In genomic region chr15:37900286-37901221, GRCh38 we compare ENCODE assay signal across 10 cellular contexts. TPM values are rescaled to one million over a fixed set of nuclear protein-coding genes. Genes with fewer than 3 reads are reported as not detected.
A peak's percentile ranks its signal among the peaks of the same experiment; 100 is the strongest.
DNase-seq lines count a peak whose midpoint lies in the region; ATAC-seq and TF ChIP-seq lines count a peak whose summit lies in the region.
"Had no signal": no experiment of that assay in that cellular context is flagged by ENCODE, and none has a peak within 500 bp of the region (broad histone marks: within the 10 kb centered on the region; RNA-seq: fewer than 3 reads in every experiment).

No MANE protein-coding gene starts in this region.

- H3K27me3 Mint-ChIP-seq in activated naive CD4-positive, alpha-beta T cell treated with anti-CD3 and anti-CD28 coated beads for 36 hours (ENCODE audit: low read depth) = peaks cover 8% of the 10 kb centered on the region
- H3K27me3 Mint-ChIP-seq: stimulated activated memory B cell treated with anti-CD40 and anti-IgM and Interleukin-4, amounts not matched to agents 10 μg/mL and 1 μg/mL and 100 μg/mL, for 72 hours had no signal

- H3K27ac ChIP-seq in SJSA1 (peak overlapping the region; percentile 67), foreskin keratinocyte (no peak overlapping the region)

- H3K4me1 ChIP-seq in SJSA1 (replicated peaks) (peaks cover 21% of the 10 kb centered on the region), foreskin keratinocyte (peaks cover 22% of the 10 kb centered on the region)

- H3K27ac Mint-ChIP-seq in activated naive CD4-positive, alpha-beta T cell treated with anti-CD3 and anti-CD28 coated beads for 36 hours = no peak overlapping the region
- H3K27ac Mint-ChIP-seq: stimulated activated memory B cell treated with anti-CD40 and anti-IgM and Interleukin-4, amounts not matched to agents 10 μg/mL and 1 μg/mL and 100 μg/mL, for 72 hours had no signal

- no peaks in the 10 kb centered on the region for H3K36me3 Mint-ChIP-seq in activated naive CD4-positive, alpha-beta T cell treated with anti-CD3 and anti-CD28 coated beads for 36 hours (ENCODE audit: low read depth)
- H3K36me3 Mint-ChIP-seq: stimulated activated memory B cell treated with anti-CD40 and anti-IgM and Interleukin-4, amounts not matched to agents 10 μg/mL and 1 μg/mL and 100 μg/mL, for 72 hours had no signal

- intact Hi-C loops in activated naive CD4-positive, alpha-beta T cell treated with anti-CD3 and anti-CD28 coated beads for 36 hours (cut with micrococcal nuclease) = no loop called here

- no peak for TF ChIP-seq CTCF in foreskin keratinocyte (conservative IDR thresholded peaks at IDR 0.05)

- ATAC-seq in foreskin keratinocyte = peak; percentile 80
- ATAC-seq: stimulated activated memory B cell treated with anti-CD40 and anti-IgM and Interleukin-4, amounts not matched to agents 10 μg/mL and 1 μg/mL and 100 μg/mL, for 72 hours had no signal

- H3K27me3 ChIP-seq in SJSA1 (replicated peaks) (no peaks in the 10 kb centered on the region), foreskin keratinocyte (no peaks in the 10 kb centered on the region)

- H3K9me3 Mint-ChIP-seq in activated naive CD4-positive, alpha-beta T cell treated with anti-CD3 and anti-CD28 coated beads for 36 hours = no peaks in the 10 kb centered on the region
- H3K9me3 Mint-ChIP-seq: stimulated activated memory B cell treated with anti-CD40 and anti-IgM and Interleukin-4, amounts not matched to agents 10 μg/mL and 1 μg/mL and 100 μg/mL, for 72 hours had no signal

- no peaks in the 10 kb centered on the region for H3K4me1 Mint-ChIP-seq in activated naive CD4-positive, alpha-beta T cell treated with anti-CD3 and anti-CD28 coated beads for 36 hours (ENCODE audit: low read depth)
- H3K4me1 Mint-ChIP-seq: stimulated activated memory B cell treated with anti-CD40 and anti-IgM and Interleukin-4, amounts not matched to agents 10 μg/mL and 1 μg/mL and 100 μg/mL, for 72 hours had no signal

- no peak overlapping the region for H3K4me3 Mint-ChIP-seq in activated naive CD4-positive, alpha-beta T cell treated with anti-CD3 and anti-CD28 coated beads for 36 hours
- H3K4me3 Mint-ChIP-seq: stimulated activated memory B cell treated with anti-CD40 and anti-IgM and Interleukin-4, amounts not matched to agents 10 μg/mL and 1 μg/mL and 100 μg/mL, for 72 hours had no signal

- no peaks in the 10 kb centered on the region for H3K9me3 ChIP-seq in SJSA1 (replicated peaks)

- H3K4me3 ChIP-seq in SJSA1 = no peak overlapping the region

- DNase-seq in H4 (ENCODE audit: low spot score) = peak; percentile 12
- peak; percentile 72 to 88 for DNase-seq in SJSA1 (ENCODE audit: low read depth in 1 of 2, low spot score in 2 of 2)
- peak; percentile 56 to 79 for DNase-seq in foreskin keratinocyte
- DNase-seq in renal cortical epithelial cell (ENCODE audit: low read depth) = peak; percentile 56
- no peak for DNase-seq in HK-2 (ENCODE audit: unreplicated experiment)
- DNase-seq in activated CD4-positive, alpha-beta T cell treated with anti-CD3 and anti-CD28 coated beads, Interleukin-2, amount 50 U/mL, for 1 hour = no peak
- DNase-seq in activated naive CD4-positive, alpha-beta T cell treated with anti-CD3 and anti-CD28 coated beads for 36 hours = no peak
- DNase-seq: NCI-H187 treated with DMSO at 0.1 percent for 48 hours had no signal

- CTCF ChIA-PET in activated naive CD4-positive, alpha-beta T cell treated with anti-CD3 and anti-CD28 coated beads for 36 hours (lab: Charles Lee) = no interaction called here

- H3K36me3 ChIP-seq in SJSA1 = no peaks in the 10 kb centered on the region

RNA-seq across cellular contexts. Expression of gene TMCO5A, which starts 33.9 kb away (rescaled TPM):
- total RNA-seq in H4 (2014; rRNA removed; shearing (Covaris generic)) = 0.10 TPM in 1 of 2 replicates, not detected in the other
- not detected in 2 replicates for total RNA-seq in SJSA1 (2014; rRNA removed; shearing (Covaris generic))
- total RNA-seq in foreskin keratinocyte = not detected in 2 replicates
- polyA plus RNA-seq in foreskin keratinocyte = not detected in 2 replicates
- total RNA-seq in renal cortical epithelial cell = not detected in 2 replicates
- not detected for total RNA-seq in activated naive CD4-positive, alpha-beta T cell treated with anti-CD3 and anti-CD28 coated beads for 36 hours
- polyA plus RNA-seq: neural cell had no signal

Comparison
In these comparisons a context has a peak if more than half of its experiments do, and no peak if none do; other contexts are left out.
1. DNase-seq: peak in H4 (single experiment), SJSA1 (2 of 2), foreskin keratinocyte (2 of 2) and renal cortical epithelial cell (single experiment); none in HK-2 (single experiment), activated CD4-positive, alpha-beta T cell treated with anti-CD3 and anti-CD28 coated beads, Interleukin-2, amount 50 U/mL, for 1 hour (single experiment) and activated naive CD4-positive, alpha-beta T cell treated with anti-CD3 and anti-CD28 coated beads for 36 hours (single experiment).